25 cellular contexts compared by ENCODE assay signal in the genomic region with DNA sequence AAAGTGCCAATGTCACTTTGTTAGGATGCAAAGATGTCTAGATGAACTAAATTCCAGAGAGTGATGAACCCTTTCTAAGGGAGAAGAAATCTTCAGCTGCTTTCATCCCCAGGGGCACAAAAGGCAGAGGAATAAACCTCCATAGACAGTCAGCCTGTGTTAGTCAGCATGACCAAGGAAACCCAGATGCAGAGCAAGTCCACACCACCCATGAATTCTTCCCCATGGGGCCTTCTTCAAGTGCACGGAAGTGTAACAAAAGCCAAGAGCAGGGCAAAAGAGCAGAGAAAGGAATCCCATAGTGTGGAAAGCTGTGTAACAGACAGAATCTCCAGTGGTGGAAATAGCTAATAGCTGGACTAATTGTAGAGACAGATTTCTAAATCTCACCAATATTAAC. TPM values are rescaled to one million over a fixed set of nuclear protein-coding genes. Genes with fewer than 3 reads are reported as not detected.
DNase-seq lines count a peak whose midpoint lies in the region; ATAC-seq, FAIRE-seq and TF ChIP-seq lines count a peak whose summit lies in the region.
"Had no signal": no experiment of that assay in that cellular context is flagged by ENCODE, and none has a peak within 500 bp of the region (broad histone marks: within the 10 kb centered on the region; RNA-seq: fewer than 3 reads in every experiment).

No MANE protein-coding gene starts in this region.

- H3K14ac ChIP-seq in H1 (ENCODE audit: insufficient read length): no peak overlapping the region

- H3K18ac ChIP-seq in H1 (ENCODE audit: extremely low read depth, low read length): 0 out of 2 replicates have a peak overlapping the region, but pooled peaks have one; percentile 4

- H3K23ac ChIP-seq in H1 (ENCODE audit: insufficient read length): no peak overlapping the region

- H2BK5ac ChIP-seq in H1 (ENCODE audit: low read depth, low read length): no peak overlapping the region

- H3K4me2 ChIP-seq in H1 (ENCODE audit: insufficient read depth in 1 of 2, low read depth in 2 of 2, low read length in 2 of 2): no peak overlapping the region

- H3K36me3 Mint-ChIP-seq in nephron (ENCODE audit: low read depth): peaks cover 7% of the 10 kb centered on the region
- no peaks in the 10 kb centered on the region for H3K36me3 Mint-ChIP-seq in activated T-cell treated with anti-CD3 and anti-CD28 coated beads, Interleukin-2, amount 50 U/mL, for 24 hours (ENCODE audit: low read depth)
- H3K36me3 Mint-ChIP-seq: stimulated activated effector memory CD8-positive, alpha-beta T cell treated with anti-CD3 and anti-CD28 coated beads, Interleukin-12 subunit alpha, Interleukin-12 subunit beta, amount 100 ng/mL, for 72 hours had no signal

- H3K36me3 ChIP-seq in H1 (ENCODE audit: control insufficient read depth in 2 of 4, insufficient read depth in 4 of 4, low read length in 3 of 4) (peaks cover 0 to 6% (median 0%) of the 10 kb centered on the region in 4 experiments; a peak in 3 of 8 replicates), colonic mucosa (no peaks in the 10 kb centered on the region)
- H3K36me3 ChIP-seq: right atrium auricular region, SJSA1 had no signal

- no peaks in the 10 kb centered on the region for H3K79me2 ChIP-seq in H1 (ENCODE audit: control insufficient read depth in 1 of 2, insufficient read depth in 2 of 2, low read length in 2 of 2)

- TF ChIP-seq CTCF in H1 (IDR thresholded peaks at IDR 0.05; ENCODE audit: control extremely low read depth in 1 of 3, insufficient read depth in 1 of 3, low read depth in 1 of 3, low read length in 3 of 3) (no peak), nephron (IDR thresholded peaks at IDR 0.05; ENCODE audit: unreplicated experiment in 3 of 3) (no peak), colonic mucosa (IDR thresholded peaks at IDR 0.05) (no peak)

- 42% methylated on average over 1 of the region's 1 CpG; no CpG with 5 or more reads in 1 of the 2 experiments for WGBS in H1 (ENCODE audit: extremely low coverage in 1 of 2, insufficient coverage in 1 of 2, insufficient read length in 1 of 2, insufficient replicate concordance in 2 of 2, low coverage in 1 of 2, low lambda C conversion rate in 2 of 2, missing lambda C conversion rate in 1 of 2), 2 experiments

- H2BK120ac ChIP-seq in H1 (replicated peaks; ENCODE audit: low read depth, low read length): no peak overlapping the region

- no peaks in the 10 kb centered on the region; the same call in 1 of the 2 replicates for H3K23me2 ChIP-seq in H1 (ENCODE audit: low read depth, low read length)

- no peak overlapping the region for H3K4me3 ChIP-seq in H1 (ENCODE audit: extremely low read depth in 1 of 4, insufficient read depth in 2 of 4, low read depth in 3 of 4, low read length in 4 of 4)
- H3K4me3 ChIP-seq in colonic mucosa: no peak overlapping the region
- H3K4me3 ChIP-seq: right atrium auricular region, SJSA1 had no signal

- H3K9me3 ChIP-seq in H1 (ENCODE audit: insufficient read depth in 2 of 2, low read depth in 1 of 2, low read length in 1 of 2) (peaks cover 5 to 11% of the 10 kb centered on the region in 2 experiments), colonic mucosa (no peaks in the 10 kb centered on the region)
- H3K9me3 ChIP-seq: right atrium auricular region had no signal

- no peak for TF ChIP-seq EP300 in H1 (IDR thresholded peaks at IDR 0.05; ENCODE audit: borderline replicate concordance in 1 of 2, low read depth in 2 of 2, low read length in 2 of 2)

- no peak overlapping the region for H2AK5ac ChIP-seq in H1 (ENCODE audit: low read depth, low read length)

- no peak for TF ChIP-seq POLR2A in H1 (IDR thresholded peaks at IDR 0.05; ENCODE audit: control extremely low read depth in 1 of 2, low read depth in 2 of 2, low read length in 2 of 2)

- in situ Hi-C loops in ACHN (cut with HindIII; ENCODE audit: low pct_ligation_motif_present, low pct_unique_long_range_greater_than_20kb, low sequenced_read_pairs): no loop called here

- H3K27me3 ChIP-seq in H1 (replicated peaks in 1 of 4; ENCODE audit: control insufficient read depth in 3 of 4, extremely low read depth in 1 of 4, insufficient read depth in 3 of 4, low read length in 3 of 4) (peaks cover 0 to 1% (median 0%) of the 10 kb centered on the region in 4 experiments; a peak in 2 of 7 replicates), colonic mucosa (no peaks in the 10 kb centered on the region)
- H3K27me3 ChIP-seq: right atrium auricular region, SJSA1 had no signal

- DNase-seq in ACHN (peak; percentile 84), LHCN-M2 (ENCODE audit: low read depth) (peak; percentile 22), H1 (ENCODE audit: low read depth in 1 of 2, low spot score in 2 of 2) (no peak), colonic mucosa (no peak)
- DNase-seq in stimulated activated naive CD4-positive, alpha-beta T cell treated with Interleukin-2 at 50 U/mL for 16 hours (lab: John Stamatoyannopoulos, UW): no peak
- no peak for DNase-seq in activated T-cell treated with anti-CD3 and anti-CD28 coated beads, Interleukin-2, amount 50 U/mL, for 24 hours
- DNase-seq: activated CD8-positive, alpha-beta memory T cell treated with anti-CD3 and anti-CD28 coated beads, Interleukin-2, amount 50 U/mL, for 48 hours; activated gamma-delta T cell; C1 segment of cervical spinal cord; GF-D8; left colon; NCI-H1092; NCI-H2029; NCI-H345; PC-3; stimulated activated CD4-positive, alpha-beta T cell treated with anti-CD3 and anti-CD28 coated beads, Interleukin-15, amount 100 ng/mL, for 24 hours had no signal

- CTCF ChIA-PET in H1 (lab: Charles Lee; ENCODE audit: partially characterized antibody): interaction anchor here (1.1 kb wide), 1 partner anchor 25 kb away, joined by 5 read pairs; no protein-coding TSS in a partner anchor

- H4K5ac ChIP-seq in H1 (ENCODE audit: insufficient read length, low read depth, low read length): no peak overlapping the region

- no peak overlapping the region for H3K4me3 Mint-ChIP-seq in nephron
- H3K4me3 Mint-ChIP-seq in activated T-cell treated with anti-CD3 and anti-CD28 coated beads, Interleukin-2, amount 50 U/mL, for 24 hours: no peak overlapping the region
- H3K4me3 Mint-ChIP-seq: central memory CD8-positive, alpha-beta T cell; stimulated activated effector memory CD8-positive, alpha-beta T cell treated with anti-CD3 and anti-CD28 coated beads, Interleukin-12 subunit alpha, Interleukin-12 subunit beta, amount 100 ng/mL, for 72 hours; T-helper 1 cell treated with Interleukin-12 subunit alpha and Interleukin-12 subunit beta and Interleukin-4 antibody, amounts not matched to agents 30 μg/mL and 1 μg/mL, for 36 hours had no signal

- no peak overlapping the region for H3K9ac ChIP-seq in H1 (replicated peaks in 1 of 4; ENCODE audit: extremely low read depth in 1 of 4, low read depth in 3 of 4, low read length in 3 of 4)
- no peak overlapping the region for H3K9ac ChIP-seq in colonic mucosa (ENCODE audit: low read depth in 2 of 2, low read length in 2 of 2)

- no peak overlapping the region for H3K4ac ChIP-seq in H1 (replicated peaks; ENCODE audit: insufficient read length, low read depth, low read length)

- intact Hi-C loops in colonic mucosa (cut with DNase I): no loop called here

- H3K27me3 Mint-ChIP-seq in nephron (ENCODE audit: low read depth): no peaks in the 10 kb centered on the region
- peaks cover 5% of the 10 kb centered on the region for H3K27me3 Mint-ChIP-seq in activated T-cell treated with anti-CD3 and anti-CD28 coated beads, Interleukin-2, amount 50 U/mL, for 24 hours

- POLR2A ChIA-PET in H1 (lab: Charles Lee; ENCODE audit: partially characterized antibody): no interaction called here

- H3K27ac Mint-ChIP-seq in nephron: peak overlapping the region; percentile 51 to 93 (median 74)
- no peak overlapping the region for H3K27ac Mint-ChIP-seq in activated T-cell treated with anti-CD3 and anti-CD28 coated beads, Interleukin-2, amount 50 U/mL, for 24 hours
- H3K27ac Mint-ChIP-seq: stimulated activated effector memory CD8-positive, alpha-beta T cell treated with anti-CD3 and anti-CD28 coated beads, Interleukin-12 subunit alpha, Interleukin-12 subunit beta, amount 100 ng/mL, for 72 hours; T-helper 1 cell treated with Interleukin-12 subunit alpha and Interleukin-12 subunit beta and Interleukin-4 antibody, amounts not matched to agents 30 μg/mL and 1 μg/mL, for 36 hours had no signal

- H3K79me1 ChIP-seq in H1 (ENCODE audit: low read depth, low read length): no peaks in the 10 kb centered on the region

- no peak overlapping the region for H3K27ac ChIP-seq in H1 (ENCODE audit: low read depth, low read length)
- no peak overlapping the region for H3K27ac ChIP-seq in colonic mucosa
- H3K27ac ChIP-seq: right atrium auricular region, SJSA1 had no signal

- H3K4me1 ChIP-seq in H1 (replicated peaks in 1 of 4; ENCODE audit: control insufficient read depth in 3 of 4, insufficient read depth in 4 of 4, low read length in 3 of 4) (peaks cover 0 to 2% (median 0%) of the 10 kb centered on the region in 4 experiments; a peak in 2 of 7 replicates), colonic mucosa (no peaks in the 10 kb centered on the region)
- H3K4me1 ChIP-seq: right atrium auricular region, SJSA1 had no signal

- TF ChIP-seq RAD21 in H1 (IDR thresholded peaks at IDR 0.05 in 1 of 2, conservative IDR thresholded peaks at IDR 0.05 in 1 of 2; ENCODE audit: low read depth in 2 of 2, low read length in 2 of 2): no peak

- H4K20me1 ChIP-seq in H1 (replicated peaks in 1 of 2; ENCODE audit: control insufficient read depth in 1 of 2, insufficient read depth in 2 of 2, low read length in 2 of 2): no peaks in the 10 kb centered on the region

- no peak overlapping the region for H2BK12ac ChIP-seq in H1 (ENCODE audit: low read depth, low read length)

- peak overlapping the region; percentile 9; the same call in 1 of the 2 replicates for H2AFZ ChIP-seq in H1 (ENCODE audit: low read length)

- no peak overlapping the region for H4K8ac ChIP-seq in H1 (ENCODE audit: extremely low read depth, insufficient read depth, low read length)

- H2BK15ac ChIP-seq in H1 (ENCODE audit: low read length): no peak overlapping the region

- peaks cover 6% of the 10 kb centered on the region for H3K9me3 Mint-ChIP-seq in nephron
- peaks cover 16% of the 10 kb centered on the region for H3K9me3 Mint-ChIP-seq in activated T-cell treated with anti-CD3 and anti-CD28 coated beads, Interleukin-2, amount 50 U/mL, for 24 hours

- no peak overlapping the region for H3K56ac ChIP-seq in H1 (replicated peaks; ENCODE audit: insufficient read length, low read depth, low read length)

- H4K91ac ChIP-seq in H1 (replicated peaks; ENCODE audit: insufficient read length, low read length): no peak overlapping the region

- FAIRE-seq in H1 (lab: Jason Lieb, UNC): peak; percentile 48
- FAIRE-seq: D721Med had no signal

- H3K4me1 Mint-ChIP-seq in nephron: peaks cover 8% of the 10 kb centered on the region
- H3K4me1 Mint-ChIP-seq in activated T-cell treated with anti-CD3 and anti-CD28 coated beads, Interleukin-2, amount 50 U/mL, for 24 hours (ENCODE audit: low read depth): no peaks in the 10 kb centered on the region
- H3K4me1 Mint-ChIP-seq: central memory CD8-positive, alpha-beta T cell; stimulated activated effector memory CD8-positive, alpha-beta T cell treated with anti-CD3 and anti-CD28 coated beads, Interleukin-12 subunit alpha, Interleukin-12 subunit beta, amount 100 ng/mL, for 72 hours had no signal

- no peak for ATAC-seq in HG03342 (IDR thresholded peaks at IDR 0.05; ENCODE audit: unreplicated experiment)
- ATAC-seq: esophagus mucosa; left colon; PC-3; stimulated activated effector memory CD8-positive, alpha-beta T cell treated with anti-CD3 and anti-CD28 coated beads, Interleukin-12 subunit alpha, Interleukin-12 subunit beta, amount 100 ng/mL, for 72 hours had no signal

- no peak overlapping the region for H2BK20ac ChIP-seq in H1 (ENCODE audit: low read length)

RNA-seq across cellular contexts. Expression of a gene that starts 50.0 kb away (rescaled TPM):
- total RNA-seq in LHCN-M2 (2014; rRNA removed): 0.13 TPM in 1 of 2 replicates, not detected in the other
- not detected for polyA plus RNA-seq in LHCN-M2 (2012)
- total RNA-seq in H1 (2021; fragmentation: NEBNext Ultra II Directional; extraction: Animal tissue kit (Norgen Biotek cat#: 25700)): 0.15 and 0.23 TPM in 2 replicates
- polyA plus RNA-seq in H1 (2011; rRNA removed): 0.03 TPM in 2 replicates
- polyA plus RNA-seq in H1 (2011; cell fraction: cytosol; rRNA removed): 0.03 TPM
- polyA plus RNA-seq in H1 (2011; cell fraction: nucleus; rRNA removed): 0.10 TPM
- polyA plus RNA-seq in H1 (2012, experiment 1 of 2): 0.07 to 0.38 TPM (median 0.14 TPM) in 4 replicates
- polyA plus RNA-seq in H1 (2012, experiment 2 of 2): not detected
- polyA plus RNA-seq in H1 (2013, experiment 1 of 2): 0.08 TPM
- 0.17 TPM for polyA plus RNA-seq in H1 (2013, experiment 2 of 2)
- polyA minus RNA-seq in H1 (2011; rRNA and poly(A)+ RNA removed): 0.16 and 0.80 TPM in 2 replicates
- polyA minus RNA-seq in H1 (2011; cell fraction: cytosol; rRNA and poly(A)+ RNA removed): not detected
- 0.20 TPM for polyA minus RNA-seq in H1 (2011; cell fraction: nucleus; rRNA and poly(A)+ RNA removed)
- total RNA-seq in colonic mucosa: 1 to 10 TPM; 3.3 to 9.4 TPM
- total RNA-seq: esophagus mucosa, right atrium auricular region had no signal

Comparison
In these comparisons a context has a peak if more than half of its experiments do, and no peak if none do; other contexts are left out.
1. DNase-seq: peak in ACHN (single experiment) and LHCN-M2 (single experiment); none in H1 (0 of 2), stimulated activated naive CD4-positive, alpha-beta T cell treated with Interleukin-2 at 50 U/mL for 16 hours (single experiment), activated T-cell treated with anti-CD3 and anti-CD28 coated beads, Interleukin-2, amount 50 U/mL, for 24 hours (single experiment) and colonic mucosa (single experiment).